2 cellular contexts compared by ENCODE assay signal in the genomic region with DNA sequence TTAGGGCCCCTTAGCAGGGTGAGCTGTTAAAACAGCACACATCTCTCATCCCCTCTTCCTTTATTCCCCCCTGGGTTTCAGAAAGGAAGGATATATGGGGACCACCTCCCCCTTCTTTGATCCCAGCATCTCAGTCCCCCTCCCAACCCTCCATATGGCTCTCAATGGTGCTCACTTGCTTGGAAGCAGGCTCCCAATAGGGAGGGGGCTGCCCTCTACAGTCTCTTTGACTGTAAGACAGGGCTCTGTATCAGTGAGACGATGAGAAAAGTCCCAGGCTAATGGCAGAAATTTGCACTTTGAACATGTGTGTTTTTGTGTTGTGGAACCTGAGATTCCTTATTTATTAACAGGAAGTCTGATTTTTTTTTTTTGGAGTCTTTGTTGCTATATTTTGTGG.
A peak's percentile ranks its signal among the peaks of the same experiment; 100 is the strongest.
TF ChIP-seq lines count a peak whose summit lies in the region.

No MANE protein-coding gene starts in this region.

TF ChIP-seq in HepG2, 621 proteins besides CTCF, POLR2A, EP300 and RAD21:
- TF ChIP-seq, protein P1, sequence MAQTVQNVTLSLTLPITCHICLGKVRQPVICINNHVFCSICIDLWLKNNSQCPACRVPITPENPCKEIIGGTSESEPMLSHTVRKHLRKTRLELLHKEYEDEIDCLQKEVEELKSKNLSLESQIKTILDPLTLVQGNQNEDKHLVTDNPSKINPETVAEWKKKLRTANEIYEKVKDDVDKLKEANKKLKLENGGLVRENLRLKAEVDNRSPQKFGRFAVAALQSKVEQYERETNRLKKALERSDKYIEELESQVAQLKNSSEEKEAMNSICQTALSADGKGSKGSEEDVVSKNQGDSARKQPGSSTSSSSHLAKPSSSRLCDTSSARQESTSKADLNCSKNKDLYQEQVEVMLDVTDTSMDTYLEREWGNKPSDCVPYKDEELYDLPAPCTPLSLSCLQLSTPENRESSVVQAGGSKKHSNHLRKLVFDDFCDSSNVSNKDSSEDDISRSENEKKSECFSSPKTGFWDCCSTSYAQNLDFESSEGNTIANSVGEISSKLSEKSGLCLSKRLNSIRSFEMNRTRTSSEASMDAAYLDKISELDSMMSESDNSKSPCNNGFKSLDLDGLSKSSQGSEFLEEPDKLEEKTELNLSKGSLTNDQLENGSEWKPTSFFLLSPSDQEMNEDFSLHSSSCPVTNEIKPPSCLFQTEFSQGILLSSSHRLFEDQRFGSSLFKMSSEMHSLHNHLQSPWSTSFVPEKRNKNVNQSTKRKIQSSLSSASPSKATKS (CRISPR knock-in tag; IDR thresholded peaks at IDR 0.05), result no peak
- no peak for TF ChIP-seq ZNF335 (CRISPR knock-in tag; IDR thresholded peaks at IDR 0.05)
- TF ChIP-seq STAG1 (CRISPR knock-in tag; IDR thresholded peaks at IDR 0.05), result peak; percentile 40
TF ChIP-seq in HepG2: peak in this region for 1.

TF ChIP-seq in HEK293T, 16 proteins besides CTCF, POLR2A, EP300 and RAD21:
- no peak for TF ChIP-seq ZNF384 (IDR thresholded peaks at IDR 0.05)
- no peak for TF ChIP-seq NFRKB (IDR thresholded peaks at IDR 0.05)
- TF ChIP-seq CTBP1 (IDR thresholded peaks at IDR 0.05; ENCODE audit: borderline replicate concordance), result no peak
- no peak for TF ChIP-seq HDGF (IDR thresholded peaks at IDR 0.05; ENCODE audit: borderline replicate concordance)
- TF ChIP-seq TARDBP (IDR thresholded peaks at IDR 0.05), result no peak
- TF ChIP-seq, protein P2, sequence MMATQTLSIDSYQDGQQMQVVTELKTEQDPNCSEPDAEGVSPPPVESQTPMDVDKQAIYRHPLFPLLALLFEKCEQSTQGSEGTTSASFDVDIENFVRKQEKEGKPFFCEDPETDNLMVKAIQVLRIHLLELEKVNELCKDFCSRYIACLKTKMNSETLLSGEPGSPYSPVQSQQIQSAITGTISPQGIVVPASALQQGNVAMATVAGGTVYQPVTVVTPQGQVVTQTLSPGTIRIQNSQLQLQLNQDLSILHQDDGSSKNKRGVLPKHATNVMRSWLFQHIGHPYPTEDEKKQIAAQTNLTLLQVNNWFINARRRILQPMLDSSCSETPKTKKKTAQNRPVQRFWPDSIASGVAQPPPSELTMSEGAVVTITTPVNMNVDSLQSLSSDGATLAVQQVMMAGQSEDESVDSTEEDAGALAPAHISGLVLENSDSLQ (IDR thresholded peaks at IDR 0.05), result no peak
- TF ChIP-seq FOXM1 (IDR thresholded peaks at IDR 0.05; ENCODE audit: borderline replicate concordance), result no peak
- no peak for TF ChIP-seq SUZ12 (IDR thresholded peaks at IDR 0.05)
- TF ChIP-seq SP1 (IDR thresholded peaks at IDR 0.05), result no peak
- no peak for TF ChIP-seq LEF1 (IDR thresholded peaks at IDR 0.05; ENCODE audit: borderline replicate concordance)
- TF ChIP-seq ARNT (IDR thresholded peaks at IDR 0.05), result no peak
- no peak for TF ChIP-seq ELF4 (IDR thresholded peaks at IDR 0.05)
- no peak for TF ChIP-seq BHLHE40 (IDR thresholded peaks at IDR 0.05; ENCODE audit: borderline replicate concordance)
- no peak for TF ChIP-seq FOXK2 (IDR thresholded peaks at IDR 0.05)
- TF ChIP-seq L3MBTL2 (conservative IDR thresholded peaks at IDR 0.05), result no peak
- no peak for TF ChIP-seq FOXA1 (IDR thresholded peaks at IDR 0.05)
